ENCODE assay signal across 30 cellular contexts in genomic region chr18:9401166-9401565, GRCh38.
"Had no signal": no experiment of that assay in that cellular context is flagged by ENCODE, and none has a peak within 500 bp of the region (broad histone marks: within the 10 kb centered on the region; RNA-seq: fewer than 3 reads in every experiment).

No MANE protein-coding gene starts in this region.

- ATAC-seq: activated naive CD4-positive, alpha-beta T cell treated with anti-CD3 and anti-CD28 coated beads, Interleukin-2, amount 50 U/mL, for 72 hours; activated T-cell treated with anti-CD3 and anti-CD28 coated beads, Interleukin-2, amount 50 U/mL, for 72 hours; body of pancreas; gastroesophageal sphincter; pancreas; sciatic nerve had no signal

- H3K36me3 Mint-ChIP-seq: activated naive CD4-positive, alpha-beta T cell treated with anti-CD3 and anti-CD28 coated beads, Interleukin-2, amount 50 U/mL, for 72 hours had no signal

- H3K9me3 ChIP-seq: body of pancreas, gastroesophageal sphincter, left ventricle myocardium inferior, pancreas, prostate gland, thoracic aorta, uterus had no signal

- H3K27ac Mint-ChIP-seq: activated naive CD4-positive, alpha-beta T cell treated with anti-CD3 and anti-CD28 coated beads, Interleukin-2, amount 50 U/mL, for 72 hours; activated T-cell treated with anti-CD3 and anti-CD28 coated beads, Interleukin-2, amount 50 U/mL, for 72 hours; naive B cell; stimulated activated naive CD8-positive, alpha-beta T cell treated with anti-CD3 and anti-CD28 coated beads, Interleukin-15, Interleukin-2, amounts not matched to agents 100 ng/mL and 50 ng/mL, for 24 hours; T-helper 2 cell treated with Interferon-gamma antibody and Interleukin-4, amounts not matched to agents 5 μg/mL and 100 μg/mL, for 36 hours; type B pancreatic cell had no signal

- H3K27me3 ChIP-seq: body of pancreas, cardiac muscle cell, gastroesophageal sphincter, hepatocyte, pancreas, uterus had no signal

- H3K4me3 Mint-ChIP-seq: activated T-cell treated with anti-CD3 and anti-CD28 coated beads, Interleukin-2, amount 50 U/mL, for 72 hours; stimulated activated naive CD8-positive, alpha-beta T cell treated with anti-CD3 and anti-CD28 coated beads, Interleukin-15, Interleukin-2, amounts not matched to agents 100 ng/mL and 50 ng/mL, for 24 hours; T-helper 2 cell treated with Interferon-gamma antibody and Interleukin-4, amounts not matched to agents 5 μg/mL and 100 μg/mL, for 36 hours; type B pancreatic cell had no signal

- H3K4me1 ChIP-seq: body of pancreas, left ventricle myocardium inferior, pancreas, prostate gland, uterus had no signal

- H3K27ac ChIP-seq: body of pancreas, cardiac muscle cell, epithelial cell of prostate, hepatocyte, left ventricle myocardium inferior, pancreas, prostate gland, skin epidermis, thoracic aorta, uterus had no signal

- DNase-seq: activated CD4-positive, alpha-beta T cell treated with anti-CD3 and anti-CD28 coated beads for 4 hours; activated CD4-positive, alpha-beta T cell treated with anti-CD3 and anti-CD28 coated beads, Interleukin-2, amount 50 U/mL, for 4 hours; activated naive CD4-positive, alpha-beta T cell; activated T-cell treated with anti-CD3 and anti-CD28 coated beads for 4 hours; activated T-cell treated with anti-CD3 and anti-CD28 coated beads, Interleukin-2, amount 50 U/mL, for 72 hours; aorta; body of pancreas; cortex of kidney; islet precursor cell; left ventricle myocardium inferior; naive B cell; pancreas; retina; stimulated activated CD4-positive, alpha-beta T cell treated with anti-CD3 and anti-CD28 coated beads, Interleukin-12 subunit alpha, Interleukin-12 subunit beta, amount 100 ng/mL, for 4 hours; stimulated activated CD4-positive, alpha-beta T cell treated with anti-CD3 and anti-CD28 coated beads, Interleukin-4, amount 100 ng/mL, for 1 hour; T-helper 1 cell; uterus had no signal

- H3K9me3 Mint-ChIP-seq: activated T-cell treated with anti-CD3 and anti-CD28 coated beads, Interleukin-2, amount 50 U/mL, for 72 hours; stimulated activated naive CD8-positive, alpha-beta T cell treated with anti-CD3 and anti-CD28 coated beads, Interleukin-15, Interleukin-2, amounts not matched to agents 100 ng/mL and 50 ng/mL, for 24 hours; T-helper 2 cell treated with Interferon-gamma antibody and Interleukin-4, amounts not matched to agents 5 μg/mL and 100 μg/mL, for 36 hours; type B pancreatic cell had no signal

- H3K4me3 ChIP-seq: body of pancreas, cardiac muscle cell, gastroesophageal sphincter, hepatocyte, left ventricle myocardium inferior, lung, pancreas, prostate gland, skin epidermis, thoracic aorta, uterus had no signal

- H3K27me3 Mint-ChIP-seq: naive B cell, type B pancreatic cell had no signal

- H3K36me3 ChIP-seq: cardiac muscle cell, pancreas, prostate gland, uterus had no signal
